In the genomic region with DNA sequence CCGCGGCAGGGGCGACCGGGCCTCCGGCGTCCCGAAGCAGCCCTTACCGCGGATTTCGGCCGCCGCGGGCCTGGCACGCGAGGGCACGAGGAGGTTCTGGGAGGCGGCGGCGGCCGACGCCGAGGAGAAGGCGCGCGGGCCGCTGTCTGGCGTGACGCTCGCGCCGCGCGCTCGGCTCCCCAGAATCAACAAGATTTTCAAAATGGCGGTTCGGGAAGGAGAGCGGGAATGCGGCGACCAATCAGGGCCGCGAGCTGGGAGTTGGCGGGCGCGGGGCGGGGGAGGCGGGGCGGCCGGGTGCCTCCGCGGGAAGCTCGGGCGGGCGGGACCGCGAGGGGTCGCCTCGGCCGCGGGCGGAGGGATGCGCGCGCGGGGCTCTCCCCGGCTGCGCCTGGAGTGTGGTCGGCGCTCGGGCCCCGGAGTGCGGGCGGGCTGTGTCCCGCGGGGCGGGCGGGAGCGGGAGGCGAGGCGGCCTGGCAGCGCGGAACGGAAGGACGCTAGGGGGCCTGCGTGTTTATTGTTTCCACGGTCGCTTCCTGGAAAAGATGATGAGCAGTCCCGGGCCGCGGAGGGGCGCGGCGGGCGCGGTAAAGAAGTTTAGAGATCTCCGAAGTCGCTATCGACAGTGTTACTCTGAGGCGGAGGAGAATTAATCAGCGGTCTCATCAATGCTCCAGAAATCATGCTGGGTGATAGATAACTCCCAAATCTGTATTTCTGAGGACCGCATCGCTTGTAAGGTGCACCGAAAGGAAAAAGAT, we compare ENCODE assay signal across 1 cellular context.
A peak's percentile ranks its signal among the peaks of the same experiment; 100 is the strongest.
TF ChIP-seq lines count a peak whose summit lies in the region.

A gene with protein sequence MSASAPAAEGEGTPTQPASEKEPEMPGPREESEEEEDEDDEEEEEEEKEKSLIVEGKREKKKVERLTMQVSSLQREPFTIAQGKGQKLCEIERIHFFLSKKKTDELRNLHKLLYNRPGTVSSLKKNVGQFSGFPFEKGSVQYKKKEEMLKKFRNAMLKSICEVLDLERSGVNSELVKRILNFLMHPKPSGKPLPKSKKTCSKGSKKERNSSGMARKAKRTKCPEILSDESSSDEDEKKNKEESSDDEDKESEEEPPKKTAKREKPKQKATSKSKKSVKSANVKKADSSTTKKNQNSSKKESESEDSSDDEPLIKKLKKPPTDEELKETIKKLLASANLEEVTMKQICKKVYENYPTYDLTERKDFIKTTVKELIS (minus strand): TSS at position 193 of the 761 bp plus-strand sequence. CDS start 543 bp downstream, outside the sequence.

TF ChIP-seq in HepG2, 621 proteins besides CTCF, POLR2A, EP300 and RAD21 (continued from another document and continues in another):
- TF ChIP-seq AKNA (CRISPR knock-in tag; IDR thresholded peaks at IDR 0.05; ENCODE audit: borderline replicate concordance), result no peak
- TF ChIP-seq GLMP (CRISPR knock-in tag; IDR thresholded peaks at IDR 0.05; ENCODE audit: borderline replicate concordance), result no peak
- TF ChIP-seq, protein P1, sequence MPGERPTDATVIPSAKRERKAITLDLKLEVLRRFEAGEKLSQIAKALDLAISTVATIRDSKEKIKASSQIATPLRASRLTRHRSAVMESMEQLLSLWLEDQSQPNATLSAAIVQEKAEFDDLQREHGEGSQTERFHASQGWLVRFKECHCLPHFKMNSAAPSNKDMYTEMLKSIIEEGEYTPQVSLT (CRISPR knock-in tag; IDR thresholded peaks at IDR 0.05; ENCODE audit: borderline replicate concordance, low read depth), result 0 out of 2 replicates have a peak, but pooled peaks have one; percentile 40
- TF ChIP-seq, protein P2, sequence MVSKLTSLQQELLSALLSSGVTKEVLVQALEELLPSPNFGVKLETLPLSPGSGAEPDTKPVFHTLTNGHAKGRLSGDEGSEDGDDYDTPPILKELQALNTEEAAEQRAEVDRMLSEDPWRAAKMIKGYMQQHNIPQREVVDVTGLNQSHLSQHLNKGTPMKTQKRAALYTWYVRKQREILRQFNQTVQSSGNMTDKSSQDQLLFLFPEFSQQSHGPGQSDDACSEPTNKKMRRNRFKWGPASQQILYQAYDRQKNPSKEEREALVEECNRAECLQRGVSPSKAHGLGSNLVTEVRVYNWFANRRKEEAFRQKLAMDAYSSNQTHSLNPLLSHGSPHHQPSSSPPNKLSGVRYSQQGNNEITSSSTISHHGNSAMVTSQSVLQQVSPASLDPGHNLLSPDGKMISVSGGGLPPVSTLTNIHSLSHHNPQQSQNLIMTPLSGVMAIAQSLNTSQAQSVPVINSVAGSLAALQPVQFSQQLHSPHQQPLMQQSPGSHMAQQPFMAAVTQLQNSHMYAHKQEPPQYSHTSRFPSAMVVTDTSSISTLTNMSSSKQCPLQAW (CRISPR knock-in tag; IDR thresholded peaks at IDR 0.05), result 0 out of 2 replicates have a peak, but pooled peaks have one; percentile 25
- TF ChIP-seq SNAPC2 (CRISPR knock-in tag; IDR thresholded peaks at IDR 0.05), result no peak
- no peak for TF ChIP-seq ZNF143 (CRISPR knock-in tag; IDR thresholded peaks at IDR 0.05)
- TF ChIP-seq ZBTB38 (CRISPR knock-in tag; IDR thresholded peaks at IDR 0.05), result peak; percentile 14; the same call in 1 of the 2 replicates
- TF ChIP-seq RAD51 (IDR thresholded peaks at IDR 0.05; ENCODE audit: borderline replicate concordance), result no peak
- peak; percentile 75; the same call in 1 of the 2 replicates for TF ChIP-seq ZNF841 (CRISPR knock-in tag; IDR thresholded peaks at IDR 0.05; ENCODE audit: borderline replicate concordance)
- peak; percentile 89 to 94 for TF ChIP-seq HMGXB4 (CRISPR knock-in tag; IDR thresholded peaks at IDR 0.05; ENCODE audit: borderline replicate concordance in 1 of 2, low read depth in 1 of 2)
- TF ChIP-seq ZNF382 (CRISPR knock-in tag; IDR thresholded peaks at IDR 0.05; ENCODE audit: borderline replicate concordance), result no peak
- peak; percentile 52 for TF ChIP-seq STAG1 (CRISPR knock-in tag; IDR thresholded peaks at IDR 0.05)
- TF ChIP-seq SALL2 (CRISPR knock-in tag; IDR thresholded peaks at IDR 0.05), result peak; percentile 38
- TF ChIP-seq, protein P3, sequence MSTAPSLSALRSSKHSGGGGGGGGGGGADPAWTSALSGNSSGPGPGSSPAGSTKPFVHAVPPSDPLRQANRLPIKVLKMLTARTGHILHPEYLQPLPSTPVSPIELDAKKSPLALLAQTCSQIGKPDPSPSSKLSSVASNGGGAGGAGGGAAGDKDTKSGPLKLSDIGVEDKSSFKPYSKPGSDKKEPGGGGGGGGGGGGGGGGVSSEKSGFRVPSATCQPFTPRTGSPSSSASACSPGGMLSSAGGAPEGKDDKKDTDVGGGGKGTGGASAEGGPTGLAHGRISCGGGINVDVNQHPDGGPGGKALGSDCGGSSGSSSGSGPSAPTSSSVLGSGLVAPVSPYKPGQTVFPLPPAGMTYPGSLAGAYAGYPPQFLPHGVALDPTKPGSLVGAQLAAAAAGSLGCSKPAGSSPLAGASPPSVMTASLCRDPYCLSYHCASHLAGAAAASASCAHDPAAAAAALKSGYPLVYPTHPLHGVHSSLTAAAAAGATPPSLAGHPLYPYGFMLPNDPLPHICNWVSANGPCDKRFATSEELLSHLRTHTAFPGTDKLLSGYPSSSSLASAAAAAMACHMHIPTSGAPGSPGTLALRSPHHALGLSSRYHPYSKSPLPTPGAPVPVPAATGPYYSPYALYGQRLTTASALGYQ (CRISPR knock-in tag; IDR thresholded peaks at IDR 0.05), result no peak
- no peak for TF ChIP-seq SNAI1 (CRISPR knock-in tag; IDR thresholded peaks at IDR 0.05; ENCODE audit: borderline replicate concordance)
- TF ChIP-seq ZNF781 (CRISPR knock-in tag; IDR thresholded peaks at IDR 0.05; ENCODE audit: borderline replicate concordance, not compliant biosample characterization), result no peak
- TF ChIP-seq DNMT3B (CRISPR knock-in tag; conservative IDR thresholded peaks at IDR 0.05), result no peak
- no peak for TF ChIP-seq KLF13 (CRISPR knock-in tag; IDR thresholded peaks at IDR 0.05)
- peak; percentile 18; the same call in 1 of the 2 replicates for TF ChIP-seq ZSCAN9 (CRISPR knock-in tag; IDR thresholded peaks at IDR 0.05; ENCODE audit: borderline replicate concordance)
- TF ChIP-seq, protein P4, sequence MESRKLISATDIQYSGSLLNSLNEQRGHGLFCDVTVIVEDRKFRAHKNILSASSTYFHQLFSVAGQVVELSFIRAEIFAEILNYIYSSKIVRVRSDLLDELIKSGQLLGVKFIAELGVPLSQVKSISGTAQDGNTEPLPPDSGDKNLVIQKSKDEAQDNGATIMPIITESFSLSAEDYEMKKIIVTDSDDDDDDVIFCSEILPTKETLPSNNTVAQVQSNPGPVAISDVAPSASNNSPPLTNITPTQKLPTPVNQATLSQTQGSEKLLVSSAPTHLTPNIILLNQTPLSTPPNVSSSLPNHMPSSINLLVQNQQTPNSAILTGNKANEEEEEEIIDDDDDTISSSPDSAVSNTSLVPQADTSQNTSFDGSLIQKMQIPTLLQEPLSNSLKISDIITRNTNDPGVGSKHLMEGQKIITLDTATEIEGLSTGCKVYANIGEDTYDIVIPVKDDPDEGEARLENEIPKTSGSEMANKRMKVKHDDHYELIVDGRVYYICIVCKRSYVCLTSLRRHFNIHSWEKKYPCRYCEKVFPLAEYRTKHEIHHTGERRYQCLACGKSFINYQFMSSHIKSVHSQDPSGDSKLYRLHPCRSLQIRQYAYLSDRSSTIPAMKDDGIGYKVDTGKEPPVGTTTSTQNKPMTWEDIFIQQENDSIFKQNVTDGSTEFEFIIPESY (CRISPR knock-in tag; IDR thresholded peaks at IDR 0.05), result no peak; the same call in 1 of the 2 replicates
- TF ChIP-seq BRCA1 (CRISPR knock-in tag; IDR thresholded peaks at IDR 0.05), result no peak
- no peak; the same call in 1 of the 2 replicates for TF ChIP-seq ONECUT2 (CRISPR knock-in tag; IDR thresholded peaks at IDR 0.05)
- TF ChIP-seq, protein P5, sequence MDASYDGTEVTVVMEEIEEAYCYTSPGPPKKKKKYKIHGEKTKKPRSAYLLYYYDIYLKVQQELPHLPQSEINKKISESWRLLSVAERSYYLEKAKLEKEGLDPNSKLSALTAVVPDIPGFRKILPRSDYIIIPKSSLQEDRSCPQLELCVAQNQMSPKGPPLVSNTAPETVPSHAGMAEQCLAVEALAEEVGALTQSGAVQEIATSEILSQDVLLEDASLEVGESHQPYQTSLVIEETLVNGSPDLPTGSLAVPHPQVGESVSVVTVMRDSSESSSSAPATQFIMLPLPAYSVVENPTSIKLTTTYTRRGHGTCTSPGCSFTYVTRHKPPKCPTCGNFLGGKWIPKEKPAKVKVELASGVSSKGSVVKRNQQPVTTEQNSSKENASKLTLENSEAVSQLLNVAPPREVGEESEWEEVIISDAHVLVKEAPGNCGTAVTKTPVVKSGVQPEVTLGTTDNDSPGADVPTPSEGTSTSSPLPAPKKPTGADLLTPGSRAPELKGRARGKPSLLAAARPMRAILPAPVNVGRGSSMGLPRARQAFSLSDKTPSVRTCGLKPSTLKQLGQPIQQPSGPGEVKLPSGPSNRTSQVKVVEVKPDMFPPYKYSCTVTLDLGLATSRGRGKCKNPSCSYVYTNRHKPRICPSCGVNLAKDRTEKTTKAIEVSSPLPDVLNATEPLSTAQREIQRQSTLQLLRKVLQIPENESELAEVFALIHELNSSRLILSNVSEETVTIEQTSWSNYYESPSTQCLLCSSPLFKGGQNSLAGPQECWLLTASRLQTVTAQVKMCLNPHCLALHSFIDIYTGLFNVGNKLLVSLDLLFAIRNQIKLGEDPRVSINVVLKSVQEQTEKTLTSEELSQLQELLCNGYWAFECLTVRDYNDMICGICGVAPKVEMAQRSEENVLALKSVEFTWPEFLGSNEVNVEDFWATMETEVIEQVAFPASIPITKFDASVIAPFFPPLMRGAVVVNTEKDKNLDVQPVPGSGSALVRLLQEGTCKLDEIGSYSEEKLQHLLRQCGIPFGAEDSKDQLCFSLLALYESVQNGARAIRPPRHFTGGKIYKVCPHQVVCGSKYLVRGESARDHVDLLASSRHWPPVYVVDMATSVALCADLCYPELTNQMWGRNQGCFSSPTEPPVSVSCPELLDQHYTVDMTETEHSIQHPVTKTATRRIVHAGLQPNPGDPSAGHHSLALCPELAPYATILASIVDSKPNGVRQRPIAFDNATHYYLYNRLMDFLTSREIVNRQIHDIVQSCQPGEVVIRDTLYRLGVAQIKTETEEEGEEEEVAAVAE (CRISPR knock-in tag; IDR thresholded peaks at IDR 0.05; ENCODE audit: borderline replicate concordance), result no peak
- TF ChIP-seq, protein P6, sequence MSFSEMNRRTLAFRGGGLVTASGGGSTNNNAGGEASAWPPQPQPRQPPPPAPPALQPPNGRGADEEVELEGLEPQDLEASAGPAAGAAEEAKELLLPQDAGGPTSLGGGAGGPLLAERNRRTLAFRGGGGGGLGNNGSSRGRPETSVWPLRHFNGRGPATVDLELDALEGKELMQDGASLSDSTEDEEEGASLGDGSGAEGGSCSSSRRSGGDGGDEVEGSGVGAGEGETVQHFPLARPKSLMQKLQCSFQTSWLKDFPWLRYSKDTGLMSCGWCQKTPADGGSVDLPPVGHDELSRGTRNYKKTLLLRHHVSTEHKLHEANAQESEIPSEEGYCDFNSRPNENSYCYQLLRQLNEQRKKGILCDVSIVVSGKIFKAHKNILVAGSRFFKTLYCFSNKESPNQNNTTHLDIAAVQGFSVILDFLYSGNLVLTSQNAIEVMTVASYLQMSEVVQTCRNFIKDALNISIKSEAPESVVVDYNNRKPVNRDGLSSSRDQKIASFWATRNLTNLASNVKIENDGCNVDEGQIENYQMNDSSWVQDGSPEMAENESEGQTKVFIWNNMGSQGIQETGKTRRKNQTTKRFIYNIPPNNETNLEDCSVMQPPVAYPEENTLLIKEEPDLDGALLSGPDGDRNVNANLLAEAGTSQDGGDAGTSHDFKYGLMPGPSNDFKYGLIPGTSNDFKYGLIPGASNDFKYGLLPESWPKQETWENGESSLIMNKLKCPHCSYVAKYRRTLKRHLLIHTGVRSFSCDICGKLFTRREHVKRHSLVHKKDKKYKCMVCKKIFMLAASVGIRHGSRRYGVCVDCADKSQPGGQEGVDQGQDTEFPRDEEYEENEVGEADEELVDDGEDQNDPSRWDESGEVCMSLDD (CRISPR knock-in tag; IDR thresholded peaks at IDR 0.05; ENCODE audit: borderline replicate concordance), result no peak; the same call in 1 of the 2 replicates
